ENCODE assay signal across 1 cellular context in the genomic region with DNA sequence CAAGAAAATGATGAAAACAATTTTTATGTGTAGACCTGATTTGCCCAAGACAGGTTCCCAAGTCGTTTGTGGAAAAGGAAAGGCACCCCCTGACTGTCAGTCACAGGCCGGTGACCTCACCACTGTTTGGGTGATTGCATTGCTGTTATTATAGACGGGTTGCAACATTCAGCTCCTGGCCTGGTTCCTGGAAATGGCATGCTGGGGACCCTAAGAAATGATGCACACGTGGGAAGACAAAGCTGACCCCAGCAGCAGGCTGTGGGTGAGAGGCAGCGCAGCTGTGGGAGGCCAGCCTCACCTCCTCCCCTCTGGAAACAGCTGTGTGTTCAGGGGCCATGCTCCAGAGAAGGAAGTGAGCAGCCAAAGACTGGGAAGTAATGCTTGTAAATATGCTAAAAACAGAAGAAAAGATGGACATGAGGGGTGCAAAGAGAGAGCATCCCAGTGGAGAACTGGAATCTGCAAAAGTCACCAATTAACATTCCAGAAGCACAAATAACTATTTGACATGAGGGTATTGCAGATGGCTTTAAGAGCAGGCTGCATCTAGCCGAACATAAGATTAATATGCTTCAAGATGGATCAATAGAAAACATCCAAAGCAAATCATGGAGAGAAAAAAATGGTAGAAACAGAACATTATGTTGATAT.
TF ChIP-seq lines count a peak whose summit lies in the region.

No MANE protein-coding gene starts in this region.

TF ChIP-seq in K562, 482 proteins besides CTCF, POLR2A, EP300 and RAD21 (continued from another document and continues in another):
- no peak for TF ChIP-seq SPI1 (IDR thresholded peaks at IDR 0.05; ENCODE audit: borderline replicate concordance, low read depth, low read length)
- no peak for TF ChIP-seq HNRNPH1 (optimal IDR thresholded peaks at IDR 0.05; ENCODE audit: low read depth, low read length)
- peak; percentile 41; the same call in 1 of the 2 replicates for TF ChIP-seq JUN (IDR thresholded peaks at IDR 0.05; ENCODE audit: borderline replicate concordance, low read depth, low read length)
- no peak for TF ChIP-seq JUN (CRISPR knock-in tag; IDR thresholded peaks at IDR 0.05; ENCODE audit: borderline replicate concordance)
- TF ChIP-seq FIP1L1 (IDR thresholded peaks at IDR 0.05; ENCODE audit: low read depth, low read length, poor library complexity, severe bottlenecking), result no peak
- TF ChIP-seq CEBPB (tag; IDR thresholded peaks at IDR 0.05), result peak; percentile 44; the same call in 1 of the 2 replicates
- no peak for TF ChIP-seq NFIC (IDR thresholded peaks at IDR 0.05)
- no peak for TF ChIP-seq PHTF2 (CRISPR knock-in tag; IDR thresholded peaks at IDR 0.05)
- TF ChIP-seq MIER1 (IDR thresholded peaks at IDR 0.05; ENCODE audit: low read depth), result no peak
- no peak for TF ChIP-seq NELFE (IDR thresholded peaks at IDR 0.05; ENCODE audit: insufficient read depth, insufficient read length)
- TF ChIP-seq, protein P1, sequence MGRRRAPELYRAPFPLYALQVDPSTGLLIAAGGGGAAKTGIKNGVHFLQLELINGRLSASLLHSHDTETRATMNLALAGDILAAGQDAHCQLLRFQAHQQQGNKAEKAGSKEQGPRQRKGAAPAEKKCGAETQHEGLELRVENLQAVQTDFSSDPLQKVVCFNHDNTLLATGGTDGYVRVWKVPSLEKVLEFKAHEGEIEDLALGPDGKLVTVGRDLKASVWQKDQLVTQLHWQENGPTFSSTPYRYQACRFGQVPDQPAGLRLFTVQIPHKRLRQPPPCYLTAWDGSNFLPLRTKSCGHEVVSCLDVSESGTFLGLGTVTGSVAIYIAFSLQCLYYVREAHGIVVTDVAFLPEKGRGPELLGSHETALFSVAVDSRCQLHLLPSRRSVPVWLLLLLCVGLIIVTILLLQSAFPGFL (CRISPR knock-in tag; IDR thresholded peaks at IDR 0.05), result no peak
- TF ChIP-seq, protein P2, sequence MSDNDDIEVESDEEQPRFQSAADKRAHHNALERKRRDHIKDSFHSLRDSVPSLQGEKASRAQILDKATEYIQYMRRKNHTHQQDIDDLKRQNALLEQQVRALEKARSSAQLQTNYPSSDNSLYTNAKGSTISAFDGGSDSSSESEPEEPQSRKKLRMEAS (CRISPR knock-in tag; IDR thresholded peaks at IDR 0.05), result no peak
- TF ChIP-seq ZFPM2 (CRISPR knock-in tag; IDR thresholded peaks at IDR 0.05), result no peak
- no peak for TF ChIP-seq HCFC1 (IDR thresholded peaks at IDR 0.05; ENCODE audit: low read depth, low read length)
- TF ChIP-seq, protein P3, sequence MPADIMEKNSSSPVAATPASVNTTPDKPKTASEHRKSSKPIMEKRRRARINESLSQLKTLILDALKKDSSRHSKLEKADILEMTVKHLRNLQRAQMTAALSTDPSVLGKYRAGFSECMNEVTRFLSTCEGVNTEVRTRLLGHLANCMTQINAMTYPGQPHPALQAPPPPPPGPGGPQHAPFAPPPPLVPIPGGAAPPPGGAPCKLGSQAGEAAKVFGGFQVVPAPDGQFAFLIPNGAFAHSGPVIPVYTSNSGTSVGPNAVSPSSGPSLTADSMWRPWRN (IDR thresholded peaks at IDR 0.05; ENCODE audit: low read depth), result no peak
- TF ChIP-seq, protein P4, sequence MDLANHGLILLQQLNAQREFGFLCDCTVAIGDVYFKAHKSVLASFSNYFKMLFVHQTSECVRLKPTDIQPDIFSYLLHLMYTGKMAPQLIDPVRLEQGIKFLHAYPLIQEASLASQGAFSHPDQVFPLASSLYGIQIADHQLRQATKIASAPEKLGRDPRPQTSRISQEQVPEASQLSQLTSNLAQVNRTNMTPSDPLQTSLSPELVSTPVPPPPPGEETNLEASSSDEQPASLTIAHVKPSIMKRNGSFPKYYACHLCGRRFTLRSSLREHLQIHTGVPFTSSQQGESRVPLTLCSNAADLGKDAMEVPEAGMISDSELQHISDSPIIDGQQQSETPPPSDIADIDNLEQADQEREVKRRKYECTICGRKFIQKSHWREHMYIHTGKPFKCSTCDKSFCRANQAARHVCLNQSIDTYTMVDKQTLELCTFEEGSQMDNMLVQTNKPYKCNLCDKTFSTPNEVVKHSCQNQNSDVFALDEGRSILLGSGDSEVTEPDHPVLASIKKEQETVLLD (IDR thresholded peaks at IDR 0.05), result no peak
- TF ChIP-seq SMARCB1 (IDR thresholded peaks at IDR 0.05; ENCODE audit: insufficient read length, low read depth), result no peak
- TF ChIP-seq, protein P5, sequence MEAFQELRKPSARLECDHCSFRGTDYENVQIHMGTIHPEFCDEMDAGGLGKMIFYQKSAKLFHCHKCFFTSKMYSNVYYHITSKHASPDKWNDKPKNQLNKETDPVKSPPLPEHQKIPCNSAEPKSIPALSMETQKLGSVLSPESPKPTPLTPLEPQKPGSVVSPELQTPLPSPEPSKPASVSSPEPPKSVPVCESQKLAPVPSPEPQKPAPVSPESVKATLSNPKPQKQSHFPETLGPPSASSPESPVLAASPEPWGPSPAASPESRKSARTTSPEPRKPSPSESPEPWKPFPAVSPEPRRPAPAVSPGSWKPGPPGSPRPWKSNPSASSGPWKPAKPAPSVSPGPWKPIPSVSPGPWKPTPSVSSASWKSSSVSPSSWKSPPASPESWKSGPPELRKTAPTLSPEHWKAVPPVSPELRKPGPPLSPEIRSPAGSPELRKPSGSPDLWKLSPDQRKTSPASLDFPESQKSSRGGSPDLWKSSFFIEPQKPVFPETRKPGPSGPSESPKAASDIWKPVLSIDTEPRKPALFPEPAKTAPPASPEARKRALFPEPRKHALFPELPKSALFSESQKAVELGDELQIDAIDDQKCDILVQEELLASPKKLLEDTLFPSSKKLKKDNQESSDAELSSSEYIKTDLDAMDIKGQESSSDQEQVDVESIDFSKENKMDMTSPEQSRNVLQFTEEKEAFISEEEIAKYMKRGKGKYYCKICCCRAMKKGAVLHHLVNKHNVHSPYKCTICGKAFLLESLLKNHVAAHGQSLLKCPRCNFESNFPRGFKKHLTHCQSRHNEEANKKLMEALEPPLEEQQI (IDR thresholded peaks at IDR 0.05), result no peak
- TF ChIP-seq, protein P6, sequence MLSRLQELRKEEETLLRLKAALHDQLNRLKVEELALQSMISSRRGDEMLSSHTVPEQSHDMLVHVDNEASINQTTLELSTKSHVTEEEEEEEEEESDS (CRISPR knock-in tag; IDR thresholded peaks at IDR 0.05), result no peak
- no peak for TF ChIP-seq POLR2AphosphoS5 (IDR thresholded peaks at IDR 0.05; ENCODE audit: control insufficient read depth, insufficient read depth, low read depth, low read length)
- TF ChIP-seq, protein P7, sequence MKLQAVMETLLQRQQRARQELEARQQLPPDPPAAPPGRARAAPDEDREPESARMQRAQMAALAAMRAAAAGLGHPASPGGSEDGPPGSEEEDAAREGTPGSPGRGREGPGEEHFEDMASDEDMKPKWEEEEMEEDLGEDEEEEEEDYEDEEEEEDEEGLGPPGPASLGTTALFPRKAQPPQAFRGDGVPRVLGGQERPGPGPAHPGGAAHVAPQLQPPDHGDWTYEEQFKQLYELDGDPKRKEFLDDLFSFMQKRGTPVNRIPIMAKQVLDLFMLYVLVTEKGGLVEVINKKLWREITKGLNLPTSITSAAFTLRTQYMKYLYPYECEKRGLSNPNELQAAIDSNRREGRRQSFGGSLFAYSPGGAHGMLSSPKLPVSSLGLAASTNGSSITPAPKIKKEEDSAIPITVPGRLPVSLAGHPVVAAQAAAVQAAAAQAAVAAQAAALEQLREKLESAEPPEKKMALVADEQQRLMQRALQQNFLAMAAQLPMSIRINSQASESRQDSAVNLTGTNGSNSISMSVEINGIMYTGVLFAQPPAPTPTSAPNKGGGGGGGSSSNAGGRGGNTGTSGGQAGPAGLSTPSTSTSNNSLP (IDR thresholded peaks at IDR 0.05; ENCODE audit: borderline replicate concordance, low read depth, low read length), result no peak
- no peak for TF ChIP-seq EZH2 (IDR thresholded peaks at IDR 0.05; ENCODE audit: borderline replicate concordance, low read depth, low read length)
- no peak for TF ChIP-seq U2AF1 (optimal IDR thresholded peaks at IDR 0.05; ENCODE audit: low read depth, low read length)
- no peak for TF ChIP-seq TAF1 (IDR thresholded peaks at IDR 0.05; ENCODE audit: control insufficient read depth, extremely low read depth, insufficient read depth, low read length, severe bottlenecking)
- TF ChIP-seq, protein P8, sequence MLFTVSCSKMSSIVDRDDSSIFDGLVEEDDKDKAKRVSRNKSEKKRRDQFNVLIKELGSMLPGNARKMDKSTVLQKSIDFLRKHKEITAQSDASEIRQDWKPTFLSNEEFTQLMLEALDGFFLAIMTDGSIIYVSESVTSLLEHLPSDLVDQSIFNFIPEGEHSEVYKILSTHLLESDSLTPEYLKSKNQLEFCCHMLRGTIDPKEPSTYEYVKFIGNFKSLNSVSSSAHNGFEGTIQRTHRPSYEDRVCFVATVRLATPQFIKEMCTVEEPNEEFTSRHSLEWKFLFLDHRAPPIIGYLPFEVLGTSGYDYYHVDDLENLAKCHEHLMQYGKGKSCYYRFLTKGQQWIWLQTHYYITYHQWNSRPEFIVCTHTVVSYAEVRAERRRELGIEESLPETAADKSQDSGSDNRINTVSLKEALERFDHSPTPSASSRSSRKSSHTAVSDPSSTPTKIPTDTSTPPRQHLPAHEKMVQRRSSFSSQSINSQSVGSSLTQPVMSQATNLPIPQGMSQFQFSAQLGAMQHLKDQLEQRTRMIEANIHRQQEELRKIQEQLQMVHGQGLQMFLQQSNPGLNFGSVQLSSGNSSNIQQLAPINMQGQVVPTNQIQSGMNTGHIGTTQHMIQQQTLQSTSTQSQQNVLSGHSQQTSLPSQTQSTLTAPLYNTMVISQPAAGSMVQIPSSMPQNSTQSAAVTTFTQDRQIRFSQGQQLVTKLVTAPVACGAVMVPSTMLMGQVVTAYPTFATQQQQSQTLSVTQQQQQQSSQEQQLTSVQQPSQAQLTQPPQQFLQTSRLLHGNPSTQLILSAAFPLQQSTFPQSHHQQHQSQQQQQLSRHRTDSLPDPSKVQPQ (CRISPR knock-in tag; IDR thresholded peaks at IDR 0.05; ENCODE audit: borderline replicate concordance), result no peak
- TF ChIP-seq CCNT2 (IDR thresholded peaks at IDR 0.05; ENCODE audit: borderline replicate concordance, extremely low read depth, insufficient read length, low read depth, low read length), result no peak
- TF ChIP-seq STAT5B (CRISPR knock-in tag; IDR thresholded peaks at IDR 0.05), result no peak
- TF ChIP-seq TEAD2 (tag; IDR thresholded peaks at IDR 0.05), result no peak
- no peak for TF ChIP-seq MBD2 (IDR thresholded peaks at IDR 0.05; ENCODE audit: borderline replicate concordance, low read depth)
- no peak for TF ChIP-seq ZNF316 (IDR thresholded peaks at IDR 0.05)
- TF ChIP-seq ZNF175 (CRISPR knock-in tag; IDR thresholded peaks at IDR 0.05; ENCODE audit: low read depth), result peak; percentile 90
- TF ChIP-seq PHF8 (IDR thresholded peaks at IDR 0.05; ENCODE audit: borderline replicate concordance, low read length), result no peak
- TF ChIP-seq TRIM24 (IDR thresholded peaks at IDR 0.05), result peak in 1 of 2 experiments; percentile 39; a peak in 1 of 4 replicates
- no peak for TF ChIP-seq E2F3 (CRISPR knock-in tag; IDR thresholded peaks at IDR 0.05)
- TF ChIP-seq, protein P9, sequence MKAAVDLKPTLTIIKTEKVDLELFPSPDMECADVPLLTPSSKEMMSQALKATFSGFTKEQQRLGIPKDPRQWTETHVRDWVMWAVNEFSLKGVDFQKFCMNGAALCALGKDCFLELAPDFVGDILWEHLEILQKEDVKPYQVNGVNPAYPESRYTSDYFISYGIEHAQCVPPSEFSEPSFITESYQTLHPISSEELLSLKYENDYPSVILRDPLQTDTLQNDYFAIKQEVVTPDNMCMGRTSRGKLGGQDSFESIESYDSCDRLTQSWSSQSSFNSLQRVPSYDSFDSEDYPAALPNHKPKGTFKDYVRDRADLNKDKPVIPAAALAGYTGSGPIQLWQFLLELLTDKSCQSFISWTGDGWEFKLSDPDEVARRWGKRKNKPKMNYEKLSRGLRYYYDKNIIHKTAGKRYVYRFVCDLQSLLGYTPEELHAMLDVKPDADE (conservative IDR thresholded peaks at IDR 0.05; ENCODE audit: control insufficient read depth, low read depth, low read length), result no peak
- peak; percentile 82 for TF ChIP-seq CEBPG (CRISPR knock-in tag; IDR thresholded peaks at IDR 0.05)
- TF ChIP-seq CEBPG (tag; conservative IDR thresholded peaks at IDR 0.05 in 1 of 2, IDR thresholded peaks at IDR 0.05 in 1 of 2), result peak; percentile 86 to 95
- TF ChIP-seq NR2C2 (CRISPR knock-in tag; IDR thresholded peaks at IDR 0.05), result no peak
- peak; percentile 74; the same call in 1 of the 2 replicates for TF ChIP-seq NR2C2 (tag; IDR thresholded peaks at IDR 0.05)
- no peak for TF ChIP-seq HDAC1 (IDR thresholded peaks at IDR 0.05)
- no peak for TF ChIP-seq ELF4 (CRISPR knock-in tag; IDR thresholded peaks at IDR 0.05)
- TF ChIP-seq, protein P10, sequence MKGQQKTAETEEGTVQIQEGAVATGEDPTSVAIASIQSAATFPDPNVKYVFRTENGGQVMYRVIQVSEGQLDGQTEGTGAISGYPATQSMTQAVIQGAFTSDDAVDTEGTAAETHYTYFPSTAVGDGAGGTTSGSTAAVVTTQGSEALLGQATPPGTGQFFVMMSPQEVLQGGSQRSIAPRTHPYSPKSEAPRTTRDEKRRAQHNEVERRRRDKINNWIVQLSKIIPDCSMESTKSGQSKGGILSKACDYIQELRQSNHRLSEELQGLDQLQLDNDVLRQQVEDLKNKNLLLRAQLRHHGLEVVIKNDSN (CRISPR knock-in tag; IDR thresholded peaks at IDR 0.05), result no peak
- no peak for TF ChIP-seq ZC3H11A (IDR thresholded peaks at IDR 0.05; ENCODE audit: low read depth, low read length)
- peak; percentile 24 for TF ChIP-seq MEIS2 (IDR thresholded peaks at IDR 0.05; ENCODE audit: partially characterized antibody)
- TF ChIP-seq, protein P11, sequence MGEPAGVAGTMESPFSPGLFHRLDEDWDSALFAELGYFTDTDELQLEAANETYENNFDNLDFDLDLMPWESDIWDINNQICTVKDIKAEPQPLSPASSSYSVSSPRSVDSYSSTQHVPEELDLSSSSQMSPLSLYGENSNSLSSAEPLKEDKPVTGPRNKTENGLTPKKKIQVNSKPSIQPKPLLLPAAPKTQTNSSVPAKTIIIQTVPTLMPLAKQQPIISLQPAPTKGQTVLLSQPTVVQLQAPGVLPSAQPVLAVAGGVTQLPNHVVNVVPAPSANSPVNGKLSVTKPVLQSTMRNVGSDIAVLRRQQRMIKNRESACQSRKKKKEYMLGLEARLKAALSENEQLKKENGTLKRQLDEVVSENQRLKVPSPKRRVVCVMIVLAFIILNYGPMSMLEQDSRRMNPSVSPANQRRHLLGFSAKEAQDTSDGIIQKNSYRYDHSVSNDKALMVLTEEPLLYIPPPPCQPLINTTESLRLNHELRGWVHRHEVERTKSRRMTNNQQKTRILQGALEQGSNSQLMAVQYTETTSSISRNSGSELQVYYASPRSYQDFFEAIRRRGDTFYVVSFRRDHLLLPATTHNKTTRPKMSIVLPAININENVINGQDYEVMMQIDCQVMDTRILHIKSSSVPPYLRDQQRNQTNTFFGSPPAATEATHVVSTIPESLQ (CRISPR knock-in tag; IDR thresholded peaks at IDR 0.05), result no peak
- peak; percentile 61; the same call in 1 of the 2 replicates for TF ChIP-seq ZKSCAN8 (CRISPR knock-in tag; IDR thresholded peaks at IDR 0.05)
- no peak for TF ChIP-seq SNRNP70 (optimal IDR thresholded peaks at IDR 0.05; ENCODE audit: low read depth, low read length)
- no peak for TF ChIP-seq RHOXF2B (CRISPR knock-in tag; conservative IDR thresholded peaks at IDR 0.05)
- TF ChIP-seq, protein P12, sequence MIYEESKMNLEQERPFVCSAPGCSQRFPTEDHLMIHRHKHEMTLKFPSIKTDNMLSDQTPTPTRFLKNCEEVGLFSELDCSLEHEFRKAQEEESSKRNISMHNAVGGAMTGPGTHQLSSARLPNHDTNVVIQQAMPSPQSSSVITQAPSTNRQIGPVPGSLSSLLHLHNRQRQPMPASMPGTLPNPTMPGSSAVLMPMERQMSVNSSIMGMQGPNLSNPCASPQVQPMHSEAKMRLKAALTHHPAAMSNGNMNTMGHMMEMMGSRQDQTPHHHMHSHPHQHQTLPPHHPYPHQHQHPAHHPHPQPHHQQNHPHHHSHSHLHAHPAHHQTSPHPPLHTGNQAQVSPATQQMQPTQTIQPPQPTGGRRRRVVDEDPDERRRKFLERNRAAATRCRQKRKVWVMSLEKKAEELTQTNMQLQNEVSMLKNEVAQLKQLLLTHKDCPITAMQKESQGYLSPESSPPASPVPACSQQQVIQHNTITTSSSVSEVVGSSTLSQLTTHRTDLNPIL (CRISPR knock-in tag; IDR thresholded peaks at IDR 0.05), result 0 out of 2 replicates have a peak, but pooled peaks have one; percentile 34
